ENCODE assay signal across 11 cellular contexts in the genomic region with DNA sequence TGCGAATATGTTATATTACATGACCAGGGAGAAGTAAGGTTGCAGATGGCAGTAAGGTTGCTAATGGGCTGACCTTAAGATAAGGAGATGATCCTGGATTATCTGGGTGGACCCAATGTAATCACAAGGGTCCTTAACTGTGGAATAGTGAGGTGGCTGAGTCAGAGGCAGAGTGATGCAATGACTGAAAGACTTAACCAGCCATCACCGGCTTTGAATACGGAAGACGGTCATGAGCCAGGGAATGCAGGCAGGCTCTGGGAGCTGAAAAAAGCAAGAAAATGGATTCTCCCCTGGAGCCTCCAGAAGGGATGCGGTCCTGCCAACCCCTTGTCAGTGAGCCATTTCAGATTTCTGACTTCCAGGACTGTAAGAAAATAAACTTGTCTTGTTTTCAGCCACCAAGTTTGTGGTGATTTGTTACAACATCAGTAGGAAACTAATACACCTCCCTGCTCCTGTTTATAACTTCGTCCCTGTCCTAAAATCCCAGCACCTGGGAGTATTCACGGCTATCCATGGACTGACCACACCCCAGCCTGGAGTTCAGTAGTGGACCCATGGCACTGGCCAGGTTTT. TPM values are rescaled to one million over a fixed set of nuclear protein-coding genes. Genes with fewer than 3 reads are reported as not detected.
DNase-seq lines count a peak whose midpoint lies in the region; ATAC-seq and TF ChIP-seq lines count a peak whose summit lies in the region.
"Had no signal": no experiment of that assay in that cellular context is flagged by ENCODE, and none has a peak within 500 bp of the region (broad histone marks: within the 10 kb centered on the region; RNA-seq: fewer than 3 reads in every experiment).

No MANE protein-coding gene starts in this region.

- ATAC-seq in lower lobe of right lung (peak; percentile 74 to 83), HG03439 (IDR thresholded peaks at IDR 0.05; ENCODE audit: unreplicated experiment) (no peak), HG03354 (IDR thresholded peaks at IDR 0.05; ENCODE audit: poor library complexity, severe bottlenecking, unreplicated experiment) (no peak)

- peaks cover 15 to 24% (median 23%) of the 10 kb centered on the region in 3 donors for H3K4me1 Mint-ChIP-seq in CD8-positive, alpha-beta memory T cell

- H3K4me1 ChIP-seq in CD8-positive, alpha-beta memory T cell (ENCODE audit: insufficient read depth, low read length), result peaks cover 15% of the 10 kb centered on the region
- H3K4me1 ChIP-seq in HUES6 (ENCODE audit: control insufficient read depth, insufficient read depth, low read length) (peaks cover 51% of the 10 kb centered on the region), lower lobe of right lung (peaks cover 61% of the 10 kb centered on the region)

- H3K9ac ChIP-seq in HUES6 (ENCODE audit: low read length), result peak overlapping the region; percentile 72

- no peak for TF ChIP-seq CTCF in lower lobe of right lung (IDR thresholded peaks at IDR 0.05)

- no peak for DNase-seq in CD8-positive, alpha-beta memory T cell
- DNase-seq in astrocyte of the hippocampus (ENCODE audit: low read depth, low spot score) (peak; percentile 78), lower lobe of right lung (peak; percentile 61), ecto neural progenitor cell (ENCODE audit: low spot score) (no peak), NCI-H1105 treated with DMSO at 0.1 percent for 48 hours (lab: John Stamatoyannopoulos, UW) (no peak)
- DNase-seq: activated CD8-positive, alpha-beta memory T cell treated with anti-CD3 and anti-CD28 coated beads, Interleukin-2, amount 50 U/mL, for 4 hours; effector CD8-positive, alpha-beta T cell had no signal

- peak overlapping the region in 2 of 8 donors; percentile 51 to 72 for H3K27ac Mint-ChIP-seq in CD8-positive, alpha-beta memory T cell

- CTCF ChIA-PET in CD8-positive, alpha-beta memory T cell (lab: Charles Lee), result no interaction called here

- peaks cover 0 to 27% (median 0%) of the 10 kb centered on the region in 3 donors for H3K36me3 Mint-ChIP-seq in CD8-positive, alpha-beta memory T cell

- peaks cover 9% of the 10 kb centered on the region for H3K36me3 ChIP-seq in CD8-positive, alpha-beta memory T cell (ENCODE audit: insufficient read depth, low read length)
- H3K36me3 ChIP-seq in HUES6 (ENCODE audit: control insufficient read depth, insufficient read depth, low read length) (peaks cover 15% of the 10 kb centered on the region), lower lobe of right lung (no peaks in the 10 kb centered on the region)

- peak overlapping the region; percentile 38 for H3K27ac ChIP-seq in CD8-positive, alpha-beta memory T cell (ENCODE audit: low read depth, low read length)
- H3K27ac ChIP-seq in HUES6 (ENCODE audit: low read depth, low read length) (peak overlapping the region; percentile 47), lower lobe of right lung (peak overlapping the region; percentile 76)

- no peak overlapping the region for H3K4me3 ChIP-seq in CD8-positive, alpha-beta memory T cell (ENCODE audit: low read length)
- H3K4me3 ChIP-seq in HUES6 (ENCODE audit: low read depth, low read length), result no peak overlapping the region
- H3K4me3 ChIP-seq in lower lobe of right lung, result no peak overlapping the region

- no peaks in the 10 kb centered on the region for H3K9me3 Mint-ChIP-seq in CD8-positive, alpha-beta memory T cell

- H3K4me3 Mint-ChIP-seq in CD8-positive, alpha-beta memory T cell, result no peak overlapping the region

- H3K27me3 Mint-ChIP-seq in CD8-positive, alpha-beta memory T cell, result peaks cover 0 to 2% of the 10 kb centered on the region in 2 donors

- intact Hi-C loops in lower lobe of right lung (cut with DNase I), result no loop called here

- H3K9me3 ChIP-seq in CD8-positive, alpha-beta memory T cell (ENCODE audit: low read length), result no peaks in the 10 kb centered on the region
- H3K9me3 ChIP-seq in HUES6 (ENCODE audit: control insufficient read depth, insufficient read depth, low read depth, low read length) (no peaks in the 10 kb centered on the region), lower lobe of right lung (no peaks in the 10 kb centered on the region)

- no peaks in the 10 kb centered on the region for H3K27me3 ChIP-seq in CD8-positive, alpha-beta memory T cell (ENCODE audit: insufficient read depth, low read length, poor library complexity, severe bottlenecking)
- H3K27me3 ChIP-seq in HUES6 (ENCODE audit: control insufficient read depth, insufficient read depth, low read length) (peaks cover 4% of the 10 kb centered on the region; the same call in 1 of the 2 replicates), lower lobe of right lung (ENCODE audit: low read depth) (no peaks in the 10 kb centered on the region)

- POLR2A ChIA-PET in CD8-positive, alpha-beta memory T cell (lab: Charles Lee), result no interaction called here

RNA-seq across cellular contexts. Expression of gene C10orf95, which starts 4.6 kb away (rescaled TPM):
- total RNA-seq in CD8-positive, alpha-beta memory T cell, result under 1 TPM; 0.57 to 0.62 TPM
- polyA plus RNA-seq in CD8-positive, alpha-beta memory T cell, result 0.70 TPM
- 5.7 TPM for total RNA-seq in lower lobe of right lung
- total RNA-seq: lung microvascular endothelial cell had no signal

RNA-seq across cellular contexts. Expression of gene CUEDC2, which starts 23.6 kb away (rescaled TPM):
- total RNA-seq in CD8-positive, alpha-beta memory T cell, result 10 to 100 TPM; 62.4 to 64.8 TPM
- polyA plus RNA-seq in CD8-positive, alpha-beta memory T cell, result 61.7 TPM
- 41.2 TPM for total RNA-seq in lower lobe of right lung

RNA-seq across cellular contexts. Expression of gene FBXL15, which starts 35.3 kb away (rescaled TPM):
- total RNA-seq in CD8-positive, alpha-beta memory T cell, result 10 to 100 TPM; 13.5 to 16.3 TPM
- polyA plus RNA-seq in CD8-positive, alpha-beta memory T cell, result 33.4 TPM
- 16.6 TPM for total RNA-seq in lower lobe of right lung

RNA-seq across cellular contexts. Expression of gene PSD, which starts 37.4 kb away (rescaled TPM):
- 1 to 10 TPM; 2.5 to 3.2 TPM for total RNA-seq in CD8-positive, alpha-beta memory T cell
- polyA plus RNA-seq in CD8-positive, alpha-beta memory T cell, result 1.9 TPM
- total RNA-seq in lower lobe of right lung, result 5.3 TPM

RNA-seq across cellular contexts. Expression of gene ACTR1A, which starts 46.5 kb away (rescaled TPM):
- total RNA-seq in CD8-positive, alpha-beta memory T cell, result 10 to 100 TPM; 79.6 to 80.4 TPM
- polyA plus RNA-seq in CD8-positive, alpha-beta memory T cell, result 76.4 TPM
- 88.0 TPM for total RNA-seq in lower lobe of right lung

Comparison
In these comparisons a context has a peak if more than half of its experiments do, and no peak if none do; other contexts are left out.
1. DNase-seq: peak in astrocyte of the hippocampus (single experiment) and lower lobe of right lung (single experiment); none in CD8-positive, alpha-beta memory T cell (0 of 5), ecto neural progenitor cell (single experiment) and NCI-H1105 treated with DMSO at 0.1 percent for 48 hours (single experiment).
2. ATAC-seq: peak in lower lobe of right lung (2 of 2); none in HG03439 (single experiment) and HG03354 (single experiment).
3. Peak in every context shown above with its lines, with median percentiles within 50 percentile points of each other: H3K27ac ChIP-seq.